Comparison of ENCODE assay signal across 8 cellular contexts in the genomic region with DNA sequence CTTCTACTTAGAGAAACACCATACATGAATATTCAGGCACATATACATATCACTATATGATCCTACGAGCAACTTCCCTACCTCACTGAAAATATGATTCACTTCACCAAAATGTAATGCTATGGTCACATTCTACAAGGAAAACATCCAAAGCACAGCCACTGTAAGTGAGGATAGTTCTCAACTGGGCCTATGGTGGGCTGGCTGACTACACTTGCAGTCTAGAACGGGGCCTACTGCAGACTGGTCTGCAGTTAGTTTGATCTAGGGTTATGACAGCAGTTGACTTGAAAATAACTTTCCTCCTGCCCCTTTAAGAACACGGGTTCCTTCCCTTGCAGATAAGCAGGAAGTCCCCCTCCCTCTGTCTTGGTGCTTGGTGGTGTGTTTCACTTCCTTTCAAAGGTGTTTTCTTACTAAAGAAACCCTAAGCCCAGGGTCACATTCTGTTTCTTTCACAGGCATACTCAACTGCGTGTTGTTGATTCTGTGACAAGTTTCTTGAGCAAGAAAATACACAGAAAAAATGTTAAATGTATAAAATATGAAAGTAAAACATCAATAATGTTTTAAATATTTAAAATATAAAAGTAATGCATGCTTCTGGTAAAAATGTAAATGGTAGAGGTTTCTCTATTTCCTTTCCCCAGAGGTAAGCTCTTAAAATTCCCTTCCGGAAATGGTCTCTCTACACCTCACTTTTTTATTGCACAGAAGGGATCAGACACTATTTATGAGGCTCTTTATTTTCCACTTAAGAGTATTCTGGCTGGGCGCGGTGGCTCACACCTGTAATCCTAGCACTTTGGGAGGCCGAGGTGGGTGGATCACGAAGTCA. TPM values are rescaled to one million over a fixed set of nuclear protein-coding genes. Genes with fewer than 3 reads are reported as not detected.
DNase-seq lines count a peak whose midpoint lies in the region; ATAC-seq and TF ChIP-seq lines count a peak whose summit lies in the region.

No MANE protein-coding gene starts in this region.

- H3K36me3 Mint-ChIP-seq in activated CD4-positive, alpha-beta T cell treated with anti-CD3 and anti-CD28 coated beads, Interleukin-2, amount 10 ng/mL, durations not matched to agents 24 days and 14 days (ENCODE audit: low read depth) = peaks cover 4% of the 10 kb centered on the region

- H3K9me3 ChIP-seq in psoas muscle = no peaks in the 10 kb centered on the region

- no peaks in the 10 kb centered on the region for H3K27me3 Mint-ChIP-seq in activated CD4-positive, alpha-beta T cell treated with anti-CD3 and anti-CD28 coated beads, Interleukin-2, amount 10 ng/mL, durations not matched to agents 24 days and 14 days

- H3K4me3 Mint-ChIP-seq in activated CD4-positive, alpha-beta T cell treated with anti-CD3 and anti-CD28 coated beads, Interleukin-2, amount 10 ng/mL, durations not matched to agents 24 days and 14 days = peak overlapping the region; percentile 90

- no peaks in the 10 kb centered on the region for H3K9me3 Mint-ChIP-seq in activated CD4-positive, alpha-beta T cell treated with anti-CD3 and anti-CD28 coated beads, Interleukin-2, amount 10 ng/mL, durations not matched to agents 24 days and 14 days

- peaks cover 54% of the 10 kb centered on the region for H3K4me1 Mint-ChIP-seq in activated CD4-positive, alpha-beta T cell treated with anti-CD3 and anti-CD28 coated beads, Interleukin-2, amount 10 ng/mL, durations not matched to agents 24 days and 14 days

- no peak for TF ChIP-seq CTCF in psoas muscle (IDR thresholded peaks at IDR 0.05)

- ATAC-seq in GM18508 (IDR thresholded peaks at IDR 0.05; ENCODE audit: insufficient read depth, unreplicated experiment) (peak; percentile 64), psoas muscle (peak in 1 of 4 donors; percentile 27)

- H3K27ac ChIP-seq in psoas muscle = peak overlapping the region; percentile 43

- 62 to 70% (median 65%) methylated on average over 9 of the region's 9 CpGs for WGBS in psoas muscle, 3 donors

- H3K4me3 ChIP-seq in psoas muscle = no peak overlapping the region

- DNase-seq in HCEC 1CT = peak; percentile 53
- DNase-seq in LHCN-M2 (ENCODE audit: low read depth) = peak; percentile 40
- peak; percentile 88 for DNase-seq in activated CD4-positive, alpha-beta T cell treated with anti-CD3 and anti-CD28 coated beads, Interleukin-2, amount 10 ng/mL, durations not matched to agents 24 days and 14 days
- DNase-seq in fibroblast of peridontal ligament (ENCODE audit: extremely low read depth) = peak; percentile 20
- DNase-seq in psoas muscle = no peak
- DNase-seq in activated CD8-positive, alpha-beta memory T cell treated with anti-CD3 and anti-CD28 coated beads for 24 hours = no peak
- no peak for DNase-seq in epidermal melanocyte (ENCODE audit: insufficient read length, low spot score)

- H3K4me1 ChIP-seq in psoas muscle = no peaks in the 10 kb centered on the region

- intact Hi-C loops in activated CD4-positive, alpha-beta T cell treated with anti-CD3 and anti-CD28 coated beads, Interleukin-2, amount 10 ng/mL, durations not matched to agents 24 days and 14 days (cut with micrococcal nuclease) = loop anchor here (1.0 to 10.0 kb wide), 5 partner anchors 13 to 1192 kb away; partner anchors contain the start of genes OFD1 and TRAPPC2
- intact Hi-C loops in psoas muscle (cut with DNase I) = no loop called here

- no peaks in the 10 kb centered on the region for H3K27me3 ChIP-seq in psoas muscle (ENCODE audit: insufficient read depth in 3 of 3, low read length in 2 of 3)

- H3K27ac Mint-ChIP-seq in activated CD4-positive, alpha-beta T cell treated with anti-CD3 and anti-CD28 coated beads, Interleukin-2, amount 10 ng/mL, durations not matched to agents 24 days and 14 days = peak overlapping the region; percentile 98

- no peaks in the 10 kb centered on the region for H3K36me3 ChIP-seq in psoas muscle (ENCODE audit: insufficient read depth in 1 of 2, low read depth in 1 of 2)

RNA-seq across cellular contexts. Expression of gene TMSB4X, which starts 18.0 kb away (rescaled TPM):
- 5,577 and 7,816 TPM in 2 replicates for total RNA-seq in LHCN-M2 (2014; rRNA removed)
- 11,098 TPM for polyA plus RNA-seq in LHCN-M2 (2012)
- 5,263 and 5,311 TPM in 2 replicates for total RNA-seq in activated CD4-positive, alpha-beta T cell treated with anti-CD3 and anti-CD28 coated beads, Interleukin-2, amount 10 ng/mL, durations not matched to agents 24 days and 14 days
- 100 to 1,000 TPM; 382 to 731 (median 461) TPM for total RNA-seq in psoas muscle
- polyA plus RNA-seq in psoas muscle = 1,000 to 10,000 TPM in 1 of 3 donors, 100 to 1,000 TPM in 2; 534 to 1,148 (median 724) TPM

RNA-seq across cellular contexts. Expression of gene TLR8, which starts 50.5 kb away (rescaled TPM):
- not detected in 2 replicates for total RNA-seq in LHCN-M2 (2014; rRNA removed)
- not detected for polyA plus RNA-seq in LHCN-M2 (2012)
- not detected in 2 replicates for total RNA-seq in activated CD4-positive, alpha-beta T cell treated with anti-CD3 and anti-CD28 coated beads, Interleukin-2, amount 10 ng/mL, durations not matched to agents 24 days and 14 days
- total RNA-seq in psoas muscle = under 1 TPM; 0.36 to 0.57 (median 0.48) TPM
- under 1 TPM; 0.06 to 0.10 (median 0.09) TPM for polyA plus RNA-seq in psoas muscle

Comparison
In these comparisons a context has a peak if more than half of its experiments do, and no peak if none do; other contexts are left out.
1. DNase-seq: peak in HCEC 1CT (single experiment), LHCN-M2 (single experiment), activated CD4-positive, alpha-beta T cell treated with anti-CD3 and anti-CD28 coated beads, Interleukin-2, amount 10 ng/mL, durations not matched to agents 24 days and 14 days (single experiment) and fibroblast of peridontal ligament (single experiment); none in psoas muscle (0 of 2), activated CD8-positive, alpha-beta memory T cell treated with anti-CD3 and anti-CD28 coated beads for 24 hours (single experiment) and epidermal melanocyte (single experiment).